In genomic region chr16:11734653-11735043, GRCh38 we compare ENCODE assay signal across 17 cellular contexts. TPM values are rescaled to one million over a fixed set of nuclear protein-coding genes. Genes with fewer than 3 reads are reported as not detected.
DNase-seq lines count a peak whose midpoint lies in the region; ATAC-seq and TF ChIP-seq lines count a peak whose summit lies in the region.
"Had no signal": no experiment of that assay in that cellular context is flagged by ENCODE, and none has a peak within 500 bp of the region (broad histone marks: within the 10 kb centered on the region; RNA-seq: fewer than 3 reads in every experiment).

No MANE protein-coding gene starts in this region.

- H3K4me1 ChIP-seq in right cardiac atrium (ENCODE audit: control insufficient read depth, insufficient read depth, low read length) (peaks cover 2% of the 10 kb centered on the region), upper lobe of left lung (peaks cover 32 to 66% (median 45%) of the 10 kb centered on the region in 4 donors), PC-3 (ENCODE audit: insufficient read depth, low read length) (peaks cover 8% of the 10 kb centered on the region; the same call in 1 of the 2 replicates)

- H3K4me2 ChIP-seq in PC-3 (ENCODE audit: low read length): no peak overlapping the region

- CTCF ChIA-PET in activated CD4-positive, alpha-beta memory T cell treated with anti-CD3 and anti-CD28 coated beads for 36 hours (lab: Charles Lee): interaction anchor here (0.7 to 0.9 kb wide), 2 partner anchors 62 to 333 kb away, joined by 3 to 4 read pairs; partner anchors contain the start of gene ZC3H7A
- CTCF ChIA-PET in PC-3 (lab: Charles Lee): no interaction called here

- H3K36me3 Mint-ChIP-seq in activated CD4-positive, alpha-beta T cell treated with anti-CD3 and anti-CD28 coated beads, Interleukin-2, amount 10 ng/mL, durations not matched to agents 24 days and 14 days (ENCODE audit: low read depth): peaks cover 73% of the 10 kb centered on the region
- peaks cover 51% of the 10 kb centered on the region for H3K36me3 Mint-ChIP-seq in activated CD4-positive, alpha-beta memory T cell treated with anti-CD3 and anti-CD28 coated beads for 36 hours

- no peak for DNase-seq in activated CD4-positive, alpha-beta T cell treated with anti-CD3 and anti-CD28 coated beads, Interleukin-2, amount 10 ng/mL, durations not matched to agents 24 days and 14 days
- no peak for DNase-seq in activated CD4-positive, alpha-beta T cell treated with anti-CD3 and anti-CD28 coated beads for 48 hours
- no peak for DNase-seq in activated CD4-positive, alpha-beta memory T cell treated with anti-CD3 and anti-CD28 coated beads for 36 hours
- DNase-seq in right cardiac atrium: no peak
- DNase-seq in upper lobe of left lung: no peak
- DNase-seq in NK-92 treated with Interleukin-12 subunit alpha and Interleukin-12 subunit beta, amount 100 ng/mL, for 24 hours (lab: John Stamatoyannopoulos, UW): no peak
- DNase-seq in PC-3: no peak
- DNase-seq: activated CD4-positive, alpha-beta T cell treated with anti-CD3 and anti-CD28 coated beads, Interleukin-2, amount 50 U/mL, for 4 hours; CD8-positive, alpha-beta memory T cell; EL; IMR-90; NCI-H1048; SHP77; stimulated activated CD4-positive, alpha-beta T cell treated with anti-CD3 and anti-CD28 coated beads, Interleukin-1b, Interleukin-23, amount 100 ng/mL, for 48 hours had no signal

- 53% methylated on average over 6 of the region's 6 CpGs for WGBS in right cardiac atrium
- WGBS in upper lobe of left lung, 2 donors: 59 to 64% methylated on average over 6 of the region's 6 CpGs

- H3K36me3 ChIP-seq in upper lobe of left lung: peaks cover 15 to 86% (median 50%) of the 10 kb centered on the region in 4 donors
- peaks cover 25% of the 10 kb centered on the region for H3K36me3 ChIP-seq in PC-3 (ENCODE audit: low read depth, low read length)

- peaks cover 66% of the 10 kb centered on the region for H3K4me1 Mint-ChIP-seq in activated CD4-positive, alpha-beta T cell treated with anti-CD3 and anti-CD28 coated beads, Interleukin-2, amount 10 ng/mL, durations not matched to agents 24 days and 14 days
- peaks cover 56% of the 10 kb centered on the region for H3K4me1 Mint-ChIP-seq in activated CD4-positive, alpha-beta memory T cell treated with anti-CD3 and anti-CD28 coated beads for 36 hours (ENCODE audit: low read depth)

- TF ChIP-seq EP300 in upper lobe of left lung (IDR thresholded peaks at IDR 0.05): no peak

- peak overlapping the region; percentile 34 for H3K4me3 Mint-ChIP-seq in activated CD4-positive, alpha-beta T cell treated with anti-CD3 and anti-CD28 coated beads, Interleukin-2, amount 10 ng/mL, durations not matched to agents 24 days and 14 days
- no peak overlapping the region for H3K4me3 Mint-ChIP-seq in activated CD4-positive, alpha-beta memory T cell treated with anti-CD3 and anti-CD28 coated beads for 36 hours
- H3K4me3 Mint-ChIP-seq: nephron had no signal

- H3K9me3 ChIP-seq in right cardiac atrium (ENCODE audit: control insufficient read depth, low read length) (no peaks in the 10 kb centered on the region), upper lobe of left lung (no peaks in the 10 kb centered on the region), PC-3 (ENCODE audit: low read length) (no peaks in the 10 kb centered on the region)
- H3K9me3 ChIP-seq: suprapubic skin had no signal

- no peaks in the 10 kb centered on the region for H3K9me3 Mint-ChIP-seq in activated CD4-positive, alpha-beta T cell treated with anti-CD3 and anti-CD28 coated beads, Interleukin-2, amount 10 ng/mL, durations not matched to agents 24 days and 14 days
- no peaks in the 10 kb centered on the region for H3K9me3 Mint-ChIP-seq in activated CD4-positive, alpha-beta memory T cell treated with anti-CD3 and anti-CD28 coated beads for 36 hours
- H3K9me3 Mint-ChIP-seq: CD8-positive, alpha-beta memory T cell; nephron had no signal

- intact Hi-C loops in activated CD4-positive, alpha-beta T cell treated with anti-CD3 and anti-CD28 coated beads, Interleukin-2, amount 10 ng/mL, durations not matched to agents 24 days and 14 days (cut with micrococcal nuclease): no loop called here
- intact Hi-C loops in activated CD4-positive, alpha-beta memory T cell treated with anti-CD3 and anti-CD28 coated beads for 36 hours (cut with micrococcal nuclease): no loop called here
- intact Hi-C loops in right cardiac atrium (cut with DNase I) (no loop called here), PC-3 (cut with micrococcal nuclease) (no loop called here)

- peaks cover 6% of the 10 kb centered on the region; the same call in 1 of the 2 replicates for H4K20me1 ChIP-seq in PC-3 (ENCODE audit: low read length)

- no peak for TF ChIP-seq CTCF in upper lobe of left lung (IDR thresholded peaks at IDR 0.05)
- no peak for TF ChIP-seq CTCF in PC-3 (conservative IDR thresholded peaks at IDR 0.05; ENCODE audit: low read depth, low read length)

- no peak overlapping the region for H3K9ac ChIP-seq in PC-3 (ENCODE audit: low read length)

- no peak overlapping the region for H3K4me3 ChIP-seq in right cardiac atrium (ENCODE audit: low read length)
- no peak overlapping the region for H3K4me3 ChIP-seq in upper lobe of left lung
- H3K4me3 ChIP-seq in PC-3 (ENCODE audit: low read length): no peak overlapping the region
- H3K4me3 ChIP-seq: suprapubic skin had no signal

- no peaks in the 10 kb centered on the region for H3K27me3 Mint-ChIP-seq in activated CD4-positive, alpha-beta T cell treated with anti-CD3 and anti-CD28 coated beads, Interleukin-2, amount 10 ng/mL, durations not matched to agents 24 days and 14 days
- H3K27me3 Mint-ChIP-seq in activated CD4-positive, alpha-beta memory T cell treated with anti-CD3 and anti-CD28 coated beads for 36 hours: no peaks in the 10 kb centered on the region
- H3K27me3 Mint-ChIP-seq: CD8-positive, alpha-beta memory T cell had no signal

- H3F3A ChIP-seq in PC-3 (ENCODE audit: low read length, unreplicated experiment): no peaks in the 10 kb centered on the region

- no peak overlapping the region for H2AFZ ChIP-seq in PC-3 (ENCODE audit: low read length)

- H3K27me3 ChIP-seq in right cardiac atrium (ENCODE audit: control insufficient read depth, insufficient read depth) (no peaks in the 10 kb centered on the region), upper lobe of left lung (no peaks in the 10 kb centered on the region), PC-3 (ENCODE audit: low read length) (no peaks in the 10 kb centered on the region)
- H3K27me3 ChIP-seq: suprapubic skin had no signal

- H3K79me2 ChIP-seq in PC-3 (ENCODE audit: low read length): peaks cover 26% of the 10 kb centered on the region

- H3K27ac Mint-ChIP-seq in activated CD4-positive, alpha-beta T cell treated with anti-CD3 and anti-CD28 coated beads, Interleukin-2, amount 10 ng/mL, durations not matched to agents 24 days and 14 days: peak overlapping the region; percentile 77
- peak overlapping the region; percentile 11 for H3K27ac Mint-ChIP-seq in activated CD4-positive, alpha-beta memory T cell treated with anti-CD3 and anti-CD28 coated beads for 36 hours
- H3K27ac Mint-ChIP-seq: nephron had no signal

- H3K27ac ChIP-seq in right cardiac atrium (ENCODE audit: low read length) (peak overlapping the region; percentile 30), upper lobe of left lung (peak overlapping the region; percentile 3 to 50 (median 31)), PC-3 (ENCODE audit: low read length) (no peak overlapping the region)
- H3K27ac ChIP-seq: suprapubic skin had no signal

- ATAC-seq in right cardiac atrium (peak in 1 of 2 donors; percentile 32), upper lobe of left lung (ENCODE audit: low FRiP score in 2 of 2) (peak; percentile 42 to 46), PC-3 (no peak), GM19035 (IDR thresholded peaks at IDR 0.05; ENCODE audit: unreplicated experiment) (no peak)

- no TSS peak for BruUV-seq in PC-3 (replicated peaks; lab: Mats Ljungman, UMichigan)

- no peak for TF ChIP-seq POLR2A in upper lobe of left lung (IDR thresholded peaks at IDR 0.05)

- POLR2A ChIA-PET in activated CD4-positive, alpha-beta memory T cell treated with anti-CD3 and anti-CD28 coated beads for 36 hours (lab: Charles Lee): no interaction called here
- POLR2A ChIA-PET in PC-3 (lab: Charles Lee; ENCODE audit: unreplicated experiment): no interaction called here

- no peaks in the 10 kb centered on the region for H3K9me2 ChIP-seq in PC-3 (replicated peaks; ENCODE audit: low read length)

RNA-seq across cellular contexts. Expression of gene TXNDC11, which starts 8.0 kb away (rescaled TPM):
- 41.7 and 43.6 TPM in 2 replicates for total RNA-seq in activated CD4-positive, alpha-beta T cell treated with anti-CD3 and anti-CD28 coated beads, Interleukin-2, amount 10 ng/mL, durations not matched to agents 24 days and 14 days
- 10 to 100 TPM; 28.4 to 29.9 TPM for total RNA-seq in activated CD4-positive, alpha-beta memory T cell treated with anti-CD3 and anti-CD28 coated beads for 36 hours
- 10 to 100 TPM; 22.0 to 29.4 (median 23.9) TPM for total RNA-seq in right cardiac atrium
- 25.8 TPM for polyA plus RNA-seq in right cardiac atrium
- total RNA-seq in upper lobe of left lung: 100 to 1,000 TPM in 5 of 6 donors, 10 to 100 TPM in 1; 81.2 to 148 (median 117) TPM
- 20.2 and 26.6 TPM in 2 replicates for total RNA-seq in PC-3 (2014; rRNA removed)

Comparison
In these comparisons a context has a peak if more than half of its experiments do, and no peak if none do; other contexts are left out.
1. ATAC-seq: peak in upper lobe of left lung (2 of 2); none in PC-3 (single experiment) and GM19035 (single experiment).